Comparison of ENCODE assay signal across 8 cellular contexts in the genomic region with DNA sequence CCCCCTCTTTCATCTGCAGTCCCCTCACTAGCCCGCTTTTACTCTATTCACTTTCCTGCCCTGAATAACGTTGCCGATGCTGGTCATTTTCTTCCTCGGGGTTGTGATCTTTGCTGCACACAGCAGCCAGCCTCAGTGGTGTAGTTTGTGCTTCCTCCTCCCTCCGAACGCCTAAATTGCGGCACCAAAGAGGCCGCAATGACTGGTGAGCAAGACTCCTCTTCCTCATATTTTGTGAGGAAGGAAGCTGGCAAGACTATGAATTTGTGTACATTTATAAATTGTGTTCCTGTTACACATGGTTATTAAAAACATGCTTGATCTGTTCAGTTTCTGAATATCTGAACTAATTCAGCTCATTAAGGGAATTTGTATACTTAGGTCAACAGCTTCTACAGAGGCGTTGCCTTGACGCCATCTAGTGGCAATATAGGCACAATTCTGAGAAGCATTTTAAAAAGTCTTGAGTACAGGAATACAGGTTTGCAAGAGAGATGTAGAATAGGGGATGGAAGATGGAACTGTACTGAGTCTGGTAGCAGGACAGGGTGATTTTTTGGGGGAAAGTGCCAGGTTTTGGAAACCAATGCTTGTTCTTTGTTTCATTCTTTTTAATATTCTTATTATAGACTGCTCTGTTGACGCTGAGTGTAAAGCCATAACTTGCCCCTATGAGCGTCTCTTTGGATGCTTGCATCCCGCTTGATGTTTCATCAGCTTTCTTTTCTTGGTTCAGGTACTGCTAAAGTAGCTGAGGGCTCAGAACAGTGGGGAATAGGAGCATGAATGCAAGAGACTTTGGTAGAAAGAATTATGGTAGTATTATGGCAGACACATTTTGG. TPM values are rescaled to one million over a fixed set of nuclear protein-coding genes. Genes with fewer than 3 reads are reported as not detected.
DNase-seq lines count a peak whose midpoint lies in the region; ATAC-seq and TF ChIP-seq lines count a peak whose summit lies in the region.

No MANE protein-coding gene starts in this region.

- peak; percentile 72 for ATAC-seq in HG02938 (IDR thresholded peaks at IDR 0.05; ENCODE audit: unreplicated experiment)
- no peak for ATAC-seq in GM19324 (IDR thresholded peaks at IDR 0.05; ENCODE audit: low FRiP score, unreplicated experiment)

- H3K4me3 Mint-ChIP-seq in osteocyte (ENCODE audit: unreplicated experiment), result no peak overlapping the region

- in situ Hi-C loops in GM13977 (cut with MboI; ENCODE audit: low pct_unique_long_range_greater_than_20kb, low sequenced_read_pairs, unreplicated experiment), result no loop called here

- H3K9me3 Mint-ChIP-seq in osteocyte (ENCODE audit: unreplicated experiment), result no peaks in the 10 kb centered on the region

- TF ChIP-seq CTCF in GM13977 (IDR thresholded peaks at IDR 0.05; ENCODE audit: extremely low read depth, insufficient read depth, missing control alignments), result peak; percentile 85
- TF ChIP-seq CTCF in VCaP (conservative IDR thresholded peaks at IDR 0.05), result peak; percentile 97
- TF ChIP-seq CTCF in osteocyte (IDR thresholded peaks at IDR 0.05), result peak; percentile 77

- H3K27ac Mint-ChIP-seq in osteocyte (ENCODE audit: unreplicated experiment), result no peak overlapping the region

- H3K27me3 Mint-ChIP-seq in osteocyte (ENCODE audit: unreplicated experiment), result no peaks in the 10 kb centered on the region

- DNase-seq in AML-193 (lab: John Stamatoyannopoulos, UW), result peak; percentile 60 to 71
- DNase-seq in GM13977 (ENCODE audit: low spot score), result peak; percentile 71
- DNase-seq in NCI-H2081 (lab: John Stamatoyannopoulos, UW), result peak; percentile 60 to 74
- peak; percentile 16 for DNase-seq in fibroblast of the conjunctiva (ENCODE audit: low read depth)
- no peak for DNase-seq in osteocyte (ENCODE audit: extremely low spot score, unreplicated experiment)

- no peak overlapping the region for H3K27ac ChIP-seq in VCaP

- peaks cover 16% of the 10 kb centered on the region for H3K36me3 Mint-ChIP-seq in osteocyte (ENCODE audit: unreplicated experiment)

- no peaks in the 10 kb centered on the region for H3K4me1 Mint-ChIP-seq in osteocyte (ENCODE audit: unreplicated experiment)

RNA-seq across cellular contexts. Expression of a gene that starts 4.1 kb away (rescaled TPM):
- total RNA-seq in osteocyte, result 3.1 and 3.2 TPM in 2 replicates

RNA-seq across cellular contexts. Expression of a gene that starts 9.5 kb away (rescaled TPM):
- 1.7 and 2.2 TPM in 2 replicates for total RNA-seq in osteocyte

RNA-seq across cellular contexts. Expression of a gene that starts 22.0 kb away (rescaled TPM):
- total RNA-seq in osteocyte, result 1.6 and 2.6 TPM in 2 replicates

RNA-seq across cellular contexts. Expression of a gene that starts 47.8 kb away (rescaled TPM):
- 96.4 and 112 TPM in 2 replicates for total RNA-seq in osteocyte

RNA-seq across cellular contexts. Expression of a gene that starts 55.4 kb away (rescaled TPM):
- not detected in 2 replicates for total RNA-seq in osteocyte
